Comparison of ENCODE assay signal across 3 cellular contexts in genomic region chr4:8469550-8469949, GRCh38.
TF ChIP-seq lines count a peak whose summit lies in the region.

No MANE protein-coding gene starts in this region.

TF ChIP-seq in SK-N-SH, 30 proteins besides CTCF, POLR2A, EP300 and RAD21:
- TF ChIP-seq MAX (IDR thresholded peaks at IDR 0.05; ENCODE audit: low read depth), result no peak
- TF ChIP-seq, protein P1, sequence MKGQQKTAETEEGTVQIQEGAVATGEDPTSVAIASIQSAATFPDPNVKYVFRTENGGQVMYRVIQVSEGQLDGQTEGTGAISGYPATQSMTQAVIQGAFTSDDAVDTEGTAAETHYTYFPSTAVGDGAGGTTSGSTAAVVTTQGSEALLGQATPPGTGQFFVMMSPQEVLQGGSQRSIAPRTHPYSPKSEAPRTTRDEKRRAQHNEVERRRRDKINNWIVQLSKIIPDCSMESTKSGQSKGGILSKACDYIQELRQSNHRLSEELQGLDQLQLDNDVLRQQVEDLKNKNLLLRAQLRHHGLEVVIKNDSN (IDR thresholded peaks at IDR 0.05; ENCODE audit: borderline replicate concordance, low read depth), result no peak
- TF ChIP-seq NFIC (IDR thresholded peaks at IDR 0.05; ENCODE audit: borderline replicate concordance), result no peak
- TF ChIP-seq RCOR1 (IDR thresholded peaks at IDR 0.05; ENCODE audit: low read length), result no peak
- TF ChIP-seq YY1 (IDR thresholded peaks at IDR 0.05; ENCODE audit: low read depth), result no peak
- no peak for TF ChIP-seq SMC3 (IDR thresholded peaks at IDR 0.05; ENCODE audit: low read depth, low read length)
- no peak for TF ChIP-seq POLR2AphosphoS5 (IDR thresholded peaks at IDR 0.05; ENCODE audit: low read depth, low read length)
- no peak for TF ChIP-seq FOXM1 (IDR thresholded peaks at IDR 0.05; ENCODE audit: low read depth)
- no peak for TF ChIP-seq RXRA (IDR thresholded peaks at IDR 0.05; ENCODE audit: borderline replicate concordance, low read depth)
- TF ChIP-seq JUND (IDR thresholded peaks at IDR 0.05), result no peak
- TF ChIP-seq MEF2A (IDR thresholded peaks at IDR 0.05; ENCODE audit: borderline replicate concordance, low read depth), result no peak
- TF ChIP-seq TAF1 (IDR thresholded peaks at IDR 0.05; ENCODE audit: borderline replicate concordance, low read depth, low read length), result no peak
- TF ChIP-seq GABPA (IDR thresholded peaks at IDR 0.05; ENCODE audit: low read depth), result no peak
- TF ChIP-seq, protein P2, sequence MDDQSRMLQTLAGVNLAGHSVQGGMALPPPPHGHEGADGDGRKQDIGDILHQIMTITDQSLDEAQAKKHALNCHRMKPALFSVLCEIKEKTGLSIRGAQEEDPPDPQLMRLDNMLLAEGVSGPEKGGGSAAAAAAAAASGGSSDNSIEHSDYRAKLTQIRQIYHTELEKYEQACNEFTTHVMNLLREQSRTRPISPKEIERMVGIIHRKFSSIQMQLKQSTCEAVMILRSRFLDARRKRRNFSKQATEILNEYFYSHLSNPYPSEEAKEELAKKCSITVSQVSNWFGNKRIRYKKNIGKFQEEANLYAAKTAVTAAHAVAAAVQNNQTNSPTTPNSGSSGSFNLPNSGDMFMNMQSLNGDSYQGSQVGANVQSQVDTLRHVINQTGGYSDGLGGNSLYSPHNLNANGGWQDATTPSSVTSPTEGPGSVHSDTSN (IDR thresholded peaks at IDR 0.05), result no peak
- no peak for TF ChIP-seq CHD2 (IDR thresholded peaks at IDR 0.05; ENCODE audit: low read length, partially characterized antibody)

TF ChIP-seq in SK-N-SH treated with all-trans-retinoic acid at 6 μM for 48 hours, 23 proteins besides CTCF, POLR2A, EP300 and RAD21:
- no peak for TF ChIP-seq ISL1 (CRISPR knock-in tag; IDR thresholded peaks at IDR 0.05)
- TF ChIP-seq, protein P3, sequence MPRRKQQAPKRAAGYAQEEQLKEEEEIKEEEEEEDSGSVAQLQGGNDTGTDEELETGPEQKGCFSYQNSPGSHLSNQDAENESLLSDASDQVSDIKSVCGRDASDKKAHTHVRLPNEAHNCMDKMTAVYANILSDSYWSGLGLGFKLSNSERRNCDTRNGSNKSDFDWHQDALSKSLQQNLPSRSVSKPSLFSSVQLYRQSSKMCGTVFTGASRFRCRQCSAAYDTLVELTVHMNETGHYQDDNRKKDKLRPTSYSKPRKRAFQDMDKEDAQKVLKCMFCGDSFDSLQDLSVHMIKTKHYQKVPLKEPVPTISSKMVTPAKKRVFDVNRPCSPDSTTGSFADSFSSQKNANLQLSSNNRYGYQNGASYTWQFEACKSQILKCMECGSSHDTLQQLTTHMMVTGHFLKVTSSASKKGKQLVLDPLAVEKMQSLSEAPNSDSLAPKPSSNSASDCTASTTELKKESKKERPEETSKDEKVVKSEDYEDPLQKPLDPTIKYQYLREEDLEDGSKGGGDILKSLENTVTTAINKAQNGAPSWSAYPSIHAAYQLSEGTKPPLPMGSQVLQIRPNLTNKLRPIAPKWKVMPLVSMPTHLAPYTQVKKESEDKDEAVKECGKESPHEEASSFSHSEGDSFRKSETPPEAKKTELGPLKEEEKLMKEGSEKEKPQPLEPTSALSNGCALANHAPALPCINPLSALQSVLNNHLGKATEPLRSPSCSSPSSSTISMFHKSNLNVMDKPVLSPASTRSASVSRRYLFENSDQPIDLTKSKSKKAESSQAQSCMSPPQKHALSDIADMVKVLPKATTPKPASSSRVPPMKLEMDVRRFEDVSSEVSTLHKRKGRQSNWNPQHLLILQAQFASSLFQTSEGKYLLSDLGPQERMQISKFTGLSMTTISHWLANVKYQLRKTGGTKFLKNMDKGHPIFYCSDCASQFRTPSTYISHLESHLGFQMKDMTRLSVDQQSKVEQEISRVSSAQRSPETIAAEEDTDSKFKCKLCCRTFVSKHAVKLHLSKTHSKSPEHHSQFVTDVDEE (CRISPR knock-in tag; IDR thresholded peaks at IDR 0.05), result no peak
- TF ChIP-seq ZC3H10 (CRISPR knock-in tag; IDR thresholded peaks at IDR 0.05), result no peak

TF ChIP-seq in K562, 482 proteins besides CTCF, POLR2A, EP300 and RAD21:
- no peak for TF ChIP-seq ZNF232 (CRISPR knock-in tag; IDR thresholded peaks at IDR 0.05)
- 0 out of 2 replicates have a peak, but pooled peaks have one; percentile 21 for TF ChIP-seq MAX (CRISPR knock-in tag; IDR thresholded peaks at IDR 0.05)
- TF ChIP-seq, protein P4, sequence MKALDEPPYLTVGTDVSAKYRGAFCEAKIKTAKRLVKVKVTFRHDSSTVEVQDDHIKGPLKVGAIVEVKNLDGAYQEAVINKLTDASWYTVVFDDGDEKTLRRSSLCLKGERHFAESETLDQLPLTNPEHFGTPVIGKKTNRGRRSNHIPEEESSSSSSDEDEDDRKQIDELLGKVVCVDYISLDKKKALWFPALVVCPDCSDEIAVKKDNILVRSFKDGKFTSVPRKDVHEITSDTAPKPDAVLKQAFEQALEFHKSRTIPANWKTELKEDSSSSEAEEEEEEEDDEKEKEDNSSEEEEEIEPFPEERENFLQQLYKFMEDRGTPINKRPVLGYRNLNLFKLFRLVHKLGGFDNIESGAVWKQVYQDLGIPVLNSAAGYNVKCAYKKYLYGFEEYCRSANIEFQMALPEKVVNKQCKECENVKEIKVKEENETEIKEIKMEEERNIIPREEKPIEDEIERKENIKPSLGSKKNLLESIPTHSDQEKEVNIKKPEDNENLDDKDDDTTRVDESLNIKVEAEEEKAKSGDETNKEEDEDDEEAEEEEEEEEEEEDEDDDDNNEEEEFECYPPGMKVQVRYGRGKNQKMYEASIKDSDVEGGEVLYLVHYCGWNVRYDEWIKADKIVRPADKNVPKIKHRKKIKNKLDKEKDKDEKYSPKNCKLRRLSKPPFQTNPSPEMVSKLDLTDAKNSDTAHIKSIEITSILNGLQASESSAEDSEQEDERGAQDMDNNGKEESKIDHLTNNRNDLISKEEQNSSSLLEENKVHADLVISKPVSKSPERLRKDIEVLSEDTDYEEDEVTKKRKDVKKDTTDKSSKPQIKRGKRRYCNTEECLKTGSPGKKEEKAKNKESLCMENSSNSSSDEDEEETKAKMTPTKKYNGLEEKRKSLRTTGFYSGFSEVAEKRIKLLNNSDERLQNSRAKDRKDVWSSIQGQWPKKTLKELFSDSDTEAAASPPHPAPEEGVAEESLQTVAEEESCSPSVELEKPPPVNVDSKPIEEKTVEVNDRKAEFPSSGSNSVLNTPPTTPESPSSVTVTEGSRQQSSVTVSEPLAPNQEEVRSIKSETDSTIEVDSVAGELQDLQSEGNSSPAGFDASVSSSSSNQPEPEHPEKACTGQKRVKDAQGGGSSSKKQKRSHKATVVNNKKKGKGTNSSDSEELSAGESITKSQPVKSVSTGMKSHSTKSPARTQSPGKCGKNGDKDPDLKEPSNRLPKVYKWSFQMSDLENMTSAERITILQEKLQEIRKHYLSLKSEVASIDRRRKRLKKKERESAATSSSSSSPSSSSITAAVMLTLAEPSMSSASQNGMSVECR (CRISPR knock-in tag; IDR thresholded peaks at IDR 0.05), result 0 out of 2 replicates have a peak, but pooled peaks have one; percentile 11
